ENCODE assay signal across 26 cellular contexts in the genomic region with DNA sequence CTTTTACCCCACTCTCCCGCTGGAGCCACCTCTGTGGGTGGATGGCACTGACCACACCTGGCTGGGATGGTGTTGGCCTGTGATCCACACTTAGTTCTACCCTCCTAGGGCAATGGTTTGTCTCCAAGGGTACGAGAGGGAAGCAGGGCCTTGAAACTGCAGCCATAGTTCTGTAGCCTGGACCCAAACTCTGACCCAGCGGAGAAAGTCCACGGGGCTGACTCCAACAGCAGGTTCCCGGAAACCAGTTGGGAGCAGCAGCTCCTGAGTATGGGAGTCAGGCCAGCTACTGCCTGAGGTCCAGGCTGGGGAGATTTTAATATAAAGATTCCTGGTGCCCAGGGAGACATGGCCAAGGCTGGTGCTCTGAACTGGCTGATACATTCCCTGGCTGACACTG. TPM values are rescaled to one million over a fixed set of nuclear protein-coding genes. Genes with fewer than 3 reads are reported as not detected.
A peak's percentile ranks its signal among the peaks of the same experiment; 100 is the strongest.
DNase-seq lines count a peak whose midpoint lies in the region; ATAC-seq, FAIRE-seq and TF ChIP-seq lines count a peak whose summit lies in the region.
"Had no signal": no experiment of that assay in that cellular context is flagged by ENCODE, and none has a peak within 500 bp of the region (broad histone marks: within the 10 kb centered on the region; RNA-seq: fewer than 3 reads in every experiment).

No MANE protein-coding gene starts in this region.

- POLR2A ChIA-PET in activated naive CD8-positive, alpha-beta T cell treated with anti-CD3 and anti-CD28 coated beads, Interleukin-2, amount 10 ng/mL, durations not matched to agents 7 days and 5 days (lab: Charles Lee), result no interaction called here

- no peak for ATAC-seq in activated naive CD8-positive, alpha-beta T cell treated with anti-CD3 and anti-CD28 coated beads, Interleukin-2, amount 10 ng/mL, durations not matched to agents 7 days and 5 days (ENCODE audit: low read depth)
- ATAC-seq in activated naive CD8-positive, alpha-beta T cell treated with anti-CD3 and anti-CD28 coated beads, Interleukin-2, amount 50 U/mL, for 24 hours, result no peak
- ATAC-seq: activated T-cell treated with anti-CD3 and anti-CD28 coated beads, Interleukin-2, amount 50 U/mL, for 72 hours; CD8-positive, alpha-beta T cell; heart left ventricle had no signal

- H3K4me1 Mint-ChIP-seq in activated naive CD8-positive, alpha-beta T cell treated with anti-CD3 and anti-CD28 coated beads, Interleukin-2, amount 10 ng/mL, durations not matched to agents 7 days and 5 days, result peaks cover 3% of the 10 kb centered on the region
- H3K4me1 Mint-ChIP-seq in activated naive CD8-positive, alpha-beta T cell treated with anti-CD3 and anti-CD28 coated beads, Interleukin-2, amount 50 U/mL, for 24 hours, result no peaks in the 10 kb centered on the region
- H3K4me1 Mint-ChIP-seq: memory B cell had no signal

- no peaks in the 10 kb centered on the region for H3K27me3 Mint-ChIP-seq in activated naive CD8-positive, alpha-beta T cell treated with anti-CD3 and anti-CD28 coated beads, Interleukin-2, amount 10 ng/mL, durations not matched to agents 7 days and 5 days
- H3K27me3 Mint-ChIP-seq in activated naive CD8-positive, alpha-beta T cell treated with anti-CD3 and anti-CD28 coated beads, Interleukin-2, amount 50 U/mL, for 24 hours, result no peaks in the 10 kb centered on the region
- H3K27me3 Mint-ChIP-seq: memory B cell had no signal

- H3K4me1 ChIP-seq in kidney (ENCODE audit: control insufficient read depth in 1 of 2, insufficient read depth in 1 of 2, low read depth in 1 of 2, low read length in 2 of 2) (peaks cover 44 to 62% of the 10 kb centered on the region in 2 donors), rectal smooth muscle tissue (ENCODE audit: control insufficient read depth, insufficient read depth, low read length) (peaks cover 46% of the 10 kb centered on the region), uterus (peaks cover 10 to 15% of the 10 kb centered on the region in 2 donors), prostate gland (replicated peaks) (no peaks in the 10 kb centered on the region)

- TF ChIP-seq CTCF in kidney (IDR thresholded peaks at IDR 0.05; ENCODE audit: borderline replicate concordance, extremely low read depth, insufficient read depth), result no peak
- no peak for TF ChIP-seq CTCF in uterus (IDR thresholded peaks at IDR 0.05)
- TF ChIP-seq CTCF in prostate gland (IDR thresholded peaks at IDR 0.05), result no peak

- H3K9me3 ChIP-seq in kidney (ENCODE audit: control insufficient read depth in 1 of 2, low read length in 2 of 2) (no peaks in the 10 kb centered on the region), uterus (no peaks in the 10 kb centered on the region), prostate gland (no peaks in the 10 kb centered on the region)
- H3K9me3 ChIP-seq: heart left ventricle had no signal

- H3K27me3 ChIP-seq in rectal smooth muscle tissue (ENCODE audit: control insufficient read depth, insufficient read depth, low read length) (no peaks in the 10 kb centered on the region), uterus (no peaks in the 10 kb centered on the region), prostate gland (replicated peaks; ENCODE audit: insufficient read depth) (no peaks in the 10 kb centered on the region)
- H3K27me3 ChIP-seq: brain microvascular endothelial cell, heart left ventricle had no signal

- H3K27ac ChIP-seq in kidney (ENCODE audit: low read depth in 2 of 2, low read length in 2 of 2) (peak overlapping the region; percentile 87 to 91), rectal smooth muscle tissue (ENCODE audit: low read depth, low read length) (peak overlapping the region; percentile 44), uterus (peak overlapping the region; percentile 94 to 96), prostate gland (peak overlapping the region in 1 of 2 donors; percentile 14)
- H3K27ac ChIP-seq: brain microvascular endothelial cell, HL-60 had no signal

- peaks cover 1% of the 10 kb centered on the region for H3K36me3 Mint-ChIP-seq in activated naive CD8-positive, alpha-beta T cell treated with anti-CD3 and anti-CD28 coated beads, Interleukin-2, amount 10 ng/mL, durations not matched to agents 7 days and 5 days
- peaks cover 2% of the 10 kb centered on the region for H3K36me3 Mint-ChIP-seq in activated naive CD8-positive, alpha-beta T cell treated with anti-CD3 and anti-CD28 coated beads, Interleukin-2, amount 50 U/mL, for 24 hours (ENCODE audit: low read depth)

- H3K4me3 ChIP-seq in kidney (ENCODE audit: low read length in 2 of 2) (no peak overlapping the region), rectal smooth muscle tissue (ENCODE audit: low read length) (no peak overlapping the region), uterus (no peak overlapping the region), prostate gland (no peak overlapping the region)
- H3K4me3 ChIP-seq: heart left ventricle, skin epidermis had no signal

- H3K4me3 Mint-ChIP-seq in activated naive CD8-positive, alpha-beta T cell treated with anti-CD3 and anti-CD28 coated beads, Interleukin-2, amount 10 ng/mL, durations not matched to agents 7 days and 5 days, result no peak overlapping the region
- no peak overlapping the region for H3K4me3 Mint-ChIP-seq in activated naive CD8-positive, alpha-beta T cell treated with anti-CD3 and anti-CD28 coated beads, Interleukin-2, amount 50 U/mL, for 24 hours
- H3K4me3 Mint-ChIP-seq: activated T-cell treated with anti-CD3 and anti-CD28 coated beads, Interleukin-2, amount 50 U/mL, for 72 hours; CD8-positive, alpha-beta T cell; memory B cell had no signal

- no peak for FAIRE-seq in kidney (lab: Jason Lieb, UNC)
- no peak for FAIRE-seq in frontal cortex (lab: Jason Lieb, UNC)

- TF ChIP-seq POLR2A in uterus (IDR thresholded peaks at IDR 0.05) (no peak), prostate gland (IDR thresholded peaks at IDR 0.05) (no peak)

- WGBS in prostate gland, result 68% methylated on average over 5 of the region's 5 CpGs

- H3K9me3 Mint-ChIP-seq in activated naive CD8-positive, alpha-beta T cell treated with anti-CD3 and anti-CD28 coated beads, Interleukin-2, amount 10 ng/mL, durations not matched to agents 7 days and 5 days, result no peaks in the 10 kb centered on the region
- H3K9me3 Mint-ChIP-seq in activated naive CD8-positive, alpha-beta T cell treated with anti-CD3 and anti-CD28 coated beads, Interleukin-2, amount 50 U/mL, for 24 hours, result no peaks in the 10 kb centered on the region
- H3K9me3 Mint-ChIP-seq: activated T-cell treated with anti-CD3 and anti-CD28 coated beads, Interleukin-2, amount 50 U/mL, for 72 hours; CD8-positive, alpha-beta T cell; memory B cell had no signal

- intact Hi-C loops in kidney (cut with DNase I), result no loop called here
- intact Hi-C loops in uterus (cut with DNase I; ENCODE audit: low total_unique reads), result no loop called here
- intact Hi-C loops in prostate gland (cut with DNase I), result no loop called here

- no peaks in the 10 kb centered on the region for H3K36me3 ChIP-seq in kidney (ENCODE audit: control insufficient read depth in 1 of 2, insufficient read depth in 2 of 2, low read length in 2 of 2)
- H3K36me3 ChIP-seq in rectal smooth muscle tissue (ENCODE audit: control insufficient read depth, insufficient read depth, low read length), result no peaks in the 10 kb centered on the region
- no peaks in the 10 kb centered on the region for H3K36me3 ChIP-seq in uterus
- no peaks in the 10 kb centered on the region for H3K36me3 ChIP-seq in prostate gland
- H3K36me3 ChIP-seq: brain microvascular endothelial cell had no signal

- peak overlapping the region in 1 of 2 donors; percentile 53 for H3K9ac ChIP-seq in kidney (ENCODE audit: low read length in 2 of 2)
- no peak overlapping the region for H3K9ac ChIP-seq in rectal smooth muscle tissue (ENCODE audit: low read length)

- peak overlapping the region; percentile 25 for H3K27ac Mint-ChIP-seq in activated naive CD8-positive, alpha-beta T cell treated with anti-CD3 and anti-CD28 coated beads, Interleukin-2, amount 10 ng/mL, durations not matched to agents 7 days and 5 days
- H3K27ac Mint-ChIP-seq in activated naive CD8-positive, alpha-beta T cell treated with anti-CD3 and anti-CD28 coated beads, Interleukin-2, amount 50 U/mL, for 24 hours, result no peak overlapping the region
- H3K27ac Mint-ChIP-seq: activated T-cell treated with anti-CD3 and anti-CD28 coated beads, Interleukin-2, amount 50 U/mL, for 72 hours; CD8-positive, alpha-beta T cell; memory B cell had no signal

- no peak for DNase-seq in activated naive CD8-positive, alpha-beta T cell treated with anti-CD3 and anti-CD28 coated beads, Interleukin-2, amount 10 ng/mL, durations not matched to agents 7 days and 5 days
- no peak for DNase-seq in activated naive CD8-positive, alpha-beta T cell treated with anti-CD3 and anti-CD28 coated beads, Interleukin-2, amount 50 U/mL, for 24 hours
- DNase-seq in kidney (no peak), uterus (no peak), NCI-H510A (lab: John Stamatoyannopoulos, UW) (no peak), prostate gland (ENCODE audit: low spot score) (no peak), frontal cortex (ENCODE audit: low spot score in 2 of 2) (no peak)
- DNase-seq: activated CD4-positive, alpha-beta T cell treated with anti-CD3 and anti-CD28 coated beads, Interleukin-2, amount 50 U/mL, for 1 hour; activated naive CD4-positive, alpha-beta T cell; activated T-cell treated with anti-CD3 and anti-CD28 coated beads, Interleukin-2, amount 50 U/mL, for 72 hours; AML-193; brain microvascular endothelial cell; heart left ventricle; kidney glomerular epithelial cell; NCI-H187; NCI-H69; SIG-M5; stimulated activated CD4-positive, alpha-beta T cell treated with anti-CD3 and anti-CD28 coated beads, Interleukin-1b, Interleukin-23, amount 100 ng/mL, for 48 hours; stimulated activated CD8-positive, alpha-beta memory T cell treated with anti-CD3 and anti-CD28 coated beads, Interleukin-4, amount 100 ng/mL, for 48 hours; SW 1271; T1000 had no signal

RNA-seq across cellular contexts. Expression of gene MTSS2, which starts 23.6 kb away (rescaled TPM):
- 1 to 10 TPM; 4.6 to 4.8 TPM for total RNA-seq in activated naive CD8-positive, alpha-beta T cell treated with anti-CD3 and anti-CD28 coated beads, Interleukin-2, amount 10 ng/mL, durations not matched to agents 7 days and 5 days
- 33.0 TPM for total RNA-seq in kidney
- polyA plus RNA-seq in kidney (ENCODE audit: insufficient read depth, low read depth, low replicate concordance), result 19.2 TPM
- total RNA-seq in uterus, result 100 to 1,000 TPM in 1 of 4 donors, 10 to 100 TPM in 3; 11.2 to 142 (median 18.2) TPM
- 10 to 100 TPM; 42.4 to 92.4 TPM for total RNA-seq in prostate gland
- total RNA-seq in frontal cortex, result 25.7 TPM
